In genomic region chr14:47208434-47208833, GRCh38 we compare ENCODE assay signal across 20 cellular contexts.
A peak's percentile ranks its signal among the peaks of the same experiment; 100 is the strongest.
DNase-seq lines count a peak whose midpoint lies in the region; ATAC-seq, FAIRE-seq and TF ChIP-seq lines count a peak whose summit lies in the region.
"Had no signal": no experiment of that assay in that cellular context is flagged by ENCODE, and none has a peak within 500 bp of the region (broad histone marks: within the 10 kb centered on the region; RNA-seq: fewer than 3 reads in every experiment).

No MANE protein-coding gene starts in this region.

- H3K27ac ChIP-seq in endothelial cell of umbilical vein (ENCODE audit: insufficient read depth, low read depth, low read length), result no peak overlapping the region
- H3K27ac ChIP-seq: C4-2B had no signal

- no peaks in the 10 kb centered on the region for H3K9me3 ChIP-seq in endothelial cell of umbilical vein (replicated peaks; ENCODE audit: control insufficient read depth, insufficient read depth, low read length)

- BruUV-seq in endothelial cell of umbilical vein (replicated peaks; lab: Mats Ljungman, UMichigan), result no TSS peak

- no peaks in the 10 kb centered on the region for H3K79me2 ChIP-seq in endothelial cell of umbilical vein (ENCODE audit: control insufficient read depth, insufficient read depth, low read length)

- no peak overlapping the region for H3K4me3 ChIP-seq in endothelial cell of umbilical vein (replicated peaks in 1 of 3; ENCODE audit: insufficient read depth in 1 of 3, low read depth in 1 of 3, low read length in 3 of 3)

- ATAC-seq in left lobe of liver, result peak; percentile 98
- ATAC-seq: SK-N-SH treated with all-trans-retinoic acid at 6 μM for 48 hours had no signal

- CTCF ChIA-PET in endothelial cell of umbilical vein (lab: Charles Lee), result interaction anchor here (0.6 to 2.9 kb wide), 8 partner anchors 15 to 628 kb away, joined by 3 to 14 read pairs (median 5); no protein-coding TSS in a partner anchor

- no peaks in the 10 kb centered on the region for H3K36me3 ChIP-seq in endothelial cell of umbilical vein (ENCODE audit: control insufficient read depth in 2 of 2, extremely low read depth in 1 of 2, insufficient read depth in 2 of 2, low read length in 2 of 2)

- POLR2A ChIA-PET in endothelial cell of umbilical vein (lab: Charles Lee), result no interaction called here

- H3K4me2 ChIP-seq in endothelial cell of umbilical vein (ENCODE audit: insufficient read depth, low read length), result no peak overlapping the region

- no peak for TF ChIP-seq POLR2A in endothelial cell of umbilical vein (IDR thresholded peaks at IDR 0.05; ENCODE audit: low read depth, low read length)

- no peak overlapping the region for H2AFZ ChIP-seq in endothelial cell of umbilical vein (ENCODE audit: low read depth, low read length)

- no peaks in the 10 kb centered on the region for H4K20me1 ChIP-seq in endothelial cell of umbilical vein (replicated peaks; ENCODE audit: control insufficient read depth, extremely low read depth, insufficient read depth, low read length)

- peaks cover 10% of the 10 kb centered on the region for H3K4me1 ChIP-seq in endothelial cell of umbilical vein (ENCODE audit: control insufficient read depth, extremely low read depth, insufficient read depth, low read length)

- no peaks in the 10 kb centered on the region for H3K9me1 ChIP-seq in endothelial cell of umbilical vein (replicated peaks; ENCODE audit: control insufficient read depth, extremely low read depth, insufficient read depth, low read length)

- no peak for TF ChIP-seq CTCF in endothelial cell of umbilical vein (IDR thresholded peaks at IDR 0.05; ENCODE audit: extremely low read depth in 1 of 2, insufficient read depth in 1 of 2, low read depth in 1 of 2, low read length in 2 of 2)
- TF ChIP-seq CTCF in GM20000 (IDR thresholded peaks at IDR 0.05; ENCODE audit: extremely low read depth, missing control alignments), result no peak

- no peaks in the 10 kb centered on the region for H3K27me3 ChIP-seq in endothelial cell of umbilical vein (ENCODE audit: control insufficient read depth in 2 of 2, insufficient read depth in 2 of 2, low read length in 2 of 2)

- no peak overlapping the region for H3K9ac ChIP-seq in endothelial cell of umbilical vein (replicated peaks; ENCODE audit: extremely low read depth, insufficient read depth, low read length)

- dilution Hi-C loops in endothelial cell of umbilical vein (cut with MboI; ENCODE audit: extremely low pct_ligation_motif_present, low sequenced_read_pairs), result no loop called here

- intact Hi-C loops in endothelial cell of umbilical vein (cut with micrococcal nuclease), result loop anchor here (10.0 kb wide), 1 partner anchor 634 kb away; no protein-coding TSS in a partner anchor

- FAIRE-seq in endothelial cell of umbilical vein (lab: Jason Lieb, UNC), result peak; percentile 56
- FAIRE-seq: RCC 7860 had no signal

- DNase-seq in NCI-H69 (lab: John Stamatoyannopoulos, UW) (peak; percentile 17), endothelial cell of umbilical vein (ENCODE audit: low read depth, low spot score) (peak; percentile 3), left lobe of liver (ENCODE audit: low spot score) (peak; percentile 59), renal cortical epithelial cell (ENCODE audit: low read depth) (peak; percentile 17), ureter (ENCODE audit: low spot score) (no peak), NCI-H2227 treated with DMSO at 0.1 percent for 48 hours (lab: John Stamatoyannopoulos, UW) (no peak), GM20000 (ENCODE audit: low spot score) (no peak)
- DNase-seq: Calu3; CD8-positive, alpha-beta memory T cell; DMS153; DND-41; H9; IMR-90; KG1; MM.1S; NCI-H2029; NCI-H526 treated with DMSO at 0.1 percent for 48 hours had no signal

TF ChIP-seq in endothelial cell of umbilical vein, 7 proteins besides CTCF, POLR2A, EP300 and RAD21:
- TF ChIP-seq FOS (IDR thresholded peaks at IDR 0.05; ENCODE audit: borderline replicate concordance, insufficient read depth, low read length), result no peak
- TF ChIP-seq GATA2 (IDR thresholded peaks at IDR 0.05; ENCODE audit: insufficient read depth, insufficient read length, low read depth, low read length), result no peak
- TF ChIP-seq EZH2 (IDR thresholded peaks at IDR 0.05; ENCODE audit: borderline replicate concordance, low read depth, low read length, severe bottlenecking), result no peak
- TF ChIP-seq JUN (IDR thresholded peaks at IDR 0.05; ENCODE audit: borderline replicate concordance, insufficient read depth, insufficient read length, low read depth), result no peak
- TF ChIP-seq MYC (IDR thresholded peaks at IDR 0.05; ENCODE audit: low read depth, low read length), result no peak
- TF ChIP-seq, protein P1, sequence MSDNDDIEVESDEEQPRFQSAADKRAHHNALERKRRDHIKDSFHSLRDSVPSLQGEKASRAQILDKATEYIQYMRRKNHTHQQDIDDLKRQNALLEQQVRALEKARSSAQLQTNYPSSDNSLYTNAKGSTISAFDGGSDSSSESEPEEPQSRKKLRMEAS (IDR thresholded peaks at IDR 0.05; ENCODE audit: insufficient read depth, insufficient read length), result no peak

Comparison
In these comparisons a context has a peak if more than half of its experiments do, and no peak if none do; other contexts are left out.
1. DNase-seq: peak in NCI-H69 (single experiment), endothelial cell of umbilical vein (single experiment), left lobe of liver (single experiment) and renal cortical epithelial cell (single experiment); none in ureter (single experiment), NCI-H2227 treated with DMSO at 0.1 percent for 48 hours (single experiment) and GM20000 (single experiment).